ENCODE assay signal across 25 cellular contexts in genomic region chr1:3398741-3399140, GRCh38. TPM values are rescaled to one million over a fixed set of nuclear protein-coding genes. Genes with fewer than 3 reads are reported as not detected.
"Had no signal": no experiment of that assay in that cellular context is flagged by ENCODE, and none has a peak within 500 bp of the region (broad histone marks: within the 10 kb centered on the region; RNA-seq: fewer than 3 reads in every experiment).

No MANE protein-coding gene starts in this region.

- DNase-seq: Kasumi-1, MM.1S, NCI-H1092 treated with DMSO at 0.1 percent for 48 hours, NCI-H1436, NCI-H187, NCI-H2029, NCI-H2081 treated with DMSO at 0.1 percent for 48 hours, NCI-H2171, NCI-H226, NCI-H446, NCI-H510A, NCI-H524 treated with DMSO at 0.1 percent for 48 hours, NCI-H69, NCI-H774, Right ventricle myocardium superior, RPMI8226, SIG-M5 had no signal

- H3K36me3 ChIP-seq: SJSA1 had no signal

- H3K36me3 Mint-ChIP-seq: IgD-negative memory B cell had no signal

- FAIRE-seq: HTR-8/SVneo, K562, RCC 7860 had no signal

- H3K27ac ChIP-seq: HL-60, KMS-11, SJSA1, SK-N-MC had no signal

- H3K4me1 ChIP-seq: SJSA1 had no signal

- H3K4me3 Mint-ChIP-seq: IgD-negative memory B cell had no signal

- H3K9me3 Mint-ChIP-seq: IgD-negative memory B cell had no signal

- H3K27ac Mint-ChIP-seq: IgD-negative memory B cell had no signal

- H3K4me3 ChIP-seq: K562, SJSA1, SK-N-MC had no signal

- ATAC-seq: K562 had no signal

- H3K9ac ChIP-seq: KMS-11 had no signal

- H3K9me3 ChIP-seq: SJSA1 had no signal

- H3K4me2 ChIP-seq: KMS-11 had no signal

RNA-seq across cellular contexts. Expression of gene ARHGEF16, which starts 55.7 kb away (rescaled TPM):
- polyA plus RNA-seq: IgD-negative memory B cell had no signal
